1 cellular context compared by ENCODE assay signal in the genomic region with DNA sequence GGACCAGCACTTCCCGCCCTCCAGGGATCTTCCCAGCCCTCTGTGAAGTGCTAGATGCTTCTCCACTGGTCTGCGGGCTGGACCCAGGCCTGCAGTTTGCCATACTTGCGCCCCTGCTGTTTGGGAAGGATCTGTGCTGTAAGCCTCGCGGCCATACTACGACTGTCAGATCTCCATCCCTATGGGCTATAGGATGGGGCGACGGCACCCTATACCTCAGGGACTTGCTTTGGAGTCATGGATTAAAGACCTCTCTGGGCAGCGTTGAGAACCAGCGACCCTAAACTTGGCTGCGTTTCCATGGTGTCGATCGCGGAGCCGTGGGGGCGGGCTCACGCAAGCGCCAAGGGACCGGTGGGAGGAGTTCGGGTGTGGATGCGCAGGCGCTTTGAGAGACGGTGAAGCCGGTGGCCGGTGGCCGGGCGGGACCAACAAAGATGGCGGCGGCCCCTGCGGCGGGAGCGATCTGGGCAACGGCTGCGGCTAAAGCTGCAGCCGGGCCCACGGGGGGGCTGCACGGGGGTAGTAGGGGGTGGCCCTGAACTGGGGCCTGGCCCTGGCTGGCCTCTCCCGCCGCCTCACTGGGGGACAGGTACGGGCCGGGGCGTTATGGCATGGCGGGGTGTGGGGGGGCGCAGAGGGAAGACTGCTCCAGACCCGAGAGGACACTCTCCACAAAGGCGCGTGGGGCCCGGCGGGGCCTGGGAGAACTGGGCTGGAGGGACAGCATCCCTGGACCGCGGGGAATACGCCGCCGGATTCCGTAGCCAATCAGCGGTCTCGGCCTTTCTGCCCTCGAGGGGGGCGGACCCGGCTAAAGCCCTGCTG.
A peak's percentile ranks its signal among the peaks of the same experiment; 100 is the strongest.
TF ChIP-seq lines count a peak whose summit lies in the region.

TSS of gene USP21 (plus strand) at position 414 of the 828 bp plus-strand sequence. CDS start 1,141 bp downstream, outside the sequence.

TF ChIP-seq in HepG2, 621 proteins besides CTCF, POLR2A, EP300 and RAD21 (continued from another document):
- TF ChIP-seq, protein P1, sequence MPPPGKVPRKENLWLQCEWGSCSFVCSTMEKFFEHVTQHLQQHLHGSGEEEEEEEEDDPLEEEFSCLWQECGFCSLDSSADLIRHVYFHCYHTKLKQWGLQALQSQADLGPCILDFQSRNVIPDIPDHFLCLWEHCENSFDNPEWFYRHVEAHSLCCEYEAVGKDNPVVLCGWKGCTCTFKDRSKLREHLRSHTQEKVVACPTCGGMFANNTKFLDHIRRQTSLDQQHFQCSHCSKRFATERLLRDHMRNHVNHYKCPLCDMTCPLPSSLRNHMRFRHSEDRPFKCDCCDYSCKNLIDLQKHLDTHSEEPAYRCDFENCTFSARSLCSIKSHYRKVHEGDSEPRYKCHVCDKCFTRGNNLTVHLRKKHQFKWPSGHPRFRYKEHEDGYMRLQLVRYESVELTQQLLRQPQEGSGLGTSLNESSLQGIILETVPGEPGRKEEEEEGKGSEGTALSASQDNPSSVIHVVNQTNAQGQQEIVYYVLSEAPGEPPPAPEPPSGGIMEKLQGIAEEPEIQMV (CRISPR knock-in tag; IDR thresholded peaks at IDR 0.05; ENCODE audit: low read depth) = 0 out of 2 replicates have a peak, but pooled peaks have one; percentile 4
- TF ChIP-seq, protein P2, sequence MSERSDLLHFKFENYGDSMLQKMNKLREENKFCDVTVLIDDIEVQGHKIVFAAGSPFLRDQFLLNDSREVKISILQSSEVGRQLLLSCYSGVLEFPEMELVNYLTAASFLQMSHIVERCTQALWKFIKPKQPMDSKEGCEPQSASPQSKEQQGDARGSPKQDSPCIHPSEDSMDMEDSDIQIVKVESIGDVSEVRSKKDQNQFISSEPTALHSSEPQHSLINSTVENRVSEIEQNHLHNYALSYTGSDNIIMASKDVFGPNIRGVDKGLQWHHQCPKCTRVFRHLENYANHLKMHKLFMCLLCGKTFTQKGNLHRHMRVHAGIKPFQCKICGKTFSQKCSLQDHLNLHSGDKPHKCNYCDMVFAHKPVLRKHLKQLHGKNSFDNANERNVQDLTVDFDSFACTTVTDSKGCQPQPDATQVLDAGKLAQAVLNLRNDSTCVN (CRISPR knock-in tag; IDR thresholded peaks at IDR 0.05; ENCODE audit: borderline replicate concordance) = peak; percentile 23; the same call in 1 of the 2 replicates
- TF ChIP-seq ZNF703 (CRISPR knock-in tag; IDR thresholded peaks at IDR 0.05; ENCODE audit: borderline replicate concordance) (no peak; the same call in 1 of the 2 replicates), RXRB (CRISPR knock-in tag; IDR thresholded peaks at IDR 0.05; ENCODE audit: borderline replicate concordance) (no peak), ISL2 (CRISPR knock-in tag; IDR thresholded peaks at IDR 0.05) (0 out of 2 replicates have a peak, but pooled peaks have one; percentile 33), NBN (conservative IDR thresholded peaks at IDR 0.05) (no peak), SMYD3 (CRISPR knock-in tag; IDR thresholded peaks at IDR 0.05) (no peak), ZIK1 (CRISPR knock-in tag; IDR thresholded peaks at IDR 0.05; ENCODE audit: borderline replicate concordance, low read depth) (no peak), ZNF225 (CRISPR knock-in tag; IDR thresholded peaks at IDR 0.05) (no peak), ZFAT (CRISPR knock-in tag; conservative IDR thresholded peaks at IDR 0.05) (no peak), ARNTL (CRISPR knock-in tag; IDR thresholded peaks at IDR 0.05) (no peak), ZNF234 (CRISPR knock-in tag; conservative IDR thresholded peaks at IDR 0.05) (no peak), RNF219 (CRISPR knock-in tag; IDR thresholded peaks at IDR 0.05) (no peak), BRD4 (CRISPR knock-in tag; IDR thresholded peaks at IDR 0.05) (peak; percentile 78; the same call in 1 of the 2 replicates), MED8 (CRISPR knock-in tag; IDR thresholded peaks at IDR 0.05; ENCODE audit: insufficient replicate concordance) (peak; percentile 77)
- TF ChIP-seq, protein P3, sequence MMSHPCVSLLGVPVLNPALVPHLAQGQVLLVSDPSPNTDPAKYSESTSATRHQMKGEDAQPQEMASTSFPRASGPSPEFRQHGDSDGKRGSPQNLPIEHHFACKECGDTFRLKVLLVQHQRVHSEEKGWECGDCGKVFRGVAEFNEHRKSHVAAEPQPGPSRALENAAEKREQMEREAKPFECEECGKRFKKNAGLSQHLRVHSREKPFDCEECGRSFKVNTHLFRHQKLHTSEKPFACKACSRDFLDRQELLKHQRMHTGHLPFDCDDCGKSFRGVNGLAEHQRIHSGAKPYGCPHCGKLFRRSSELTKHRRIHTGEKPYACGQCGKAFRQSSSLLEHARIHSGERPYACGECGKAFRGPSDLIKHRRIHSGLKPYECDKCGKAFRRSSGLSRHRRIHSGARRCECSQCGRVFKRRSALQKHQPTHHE (CRISPR knock-in tag; IDR thresholded peaks at IDR 0.05; ENCODE audit: borderline replicate concordance) = no peak
- TF ChIP-seq, protein P4, sequence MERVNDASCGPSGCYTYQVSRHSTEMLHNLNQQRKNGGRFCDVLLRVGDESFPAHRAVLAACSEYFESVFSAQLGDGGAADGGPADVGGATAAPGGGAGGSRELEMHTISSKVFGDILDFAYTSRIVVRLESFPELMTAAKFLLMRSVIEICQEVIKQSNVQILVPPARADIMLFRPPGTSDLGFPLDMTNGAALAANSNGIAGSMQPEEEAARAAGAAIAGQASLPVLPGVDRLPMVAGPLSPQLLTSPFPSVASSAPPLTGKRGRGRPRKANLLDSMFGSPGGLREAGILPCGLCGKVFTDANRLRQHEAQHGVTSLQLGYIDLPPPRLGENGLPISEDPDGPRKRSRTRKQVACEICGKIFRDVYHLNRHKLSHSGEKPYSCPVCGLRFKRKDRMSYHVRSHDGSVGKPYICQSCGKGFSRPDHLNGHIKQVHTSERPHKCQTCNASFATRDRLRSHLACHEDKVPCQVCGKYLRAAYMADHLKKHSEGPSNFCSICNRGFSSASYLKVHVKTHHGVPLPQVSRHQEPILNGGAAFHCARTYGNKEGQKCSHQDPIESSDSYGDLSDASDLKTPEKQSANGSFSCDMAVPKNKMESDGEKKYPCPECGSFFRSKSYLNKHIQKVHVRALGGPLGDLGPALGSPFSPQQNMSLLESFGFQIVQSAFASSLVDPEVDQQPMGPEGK (CRISPR knock-in tag; IDR thresholded peaks at IDR 0.05) = peak; percentile 48
